Comparison of ENCODE assay signal across 12 cellular contexts in genomic region chrX:68695206-68695845, GRCh38. TPM values are rescaled to one million over a fixed set of nuclear protein-coding genes. Genes with fewer than 3 reads are reported as not detected.
DNase-seq lines count a peak whose midpoint lies in the region; ATAC-seq and TF ChIP-seq lines count a peak whose summit lies in the region.
"Had no signal": no experiment of that assay in that cellular context is flagged by ENCODE, and none has a peak within 500 bp of the region (broad histone marks: within the 10 kb centered on the region; RNA-seq: fewer than 3 reads in every experiment).

No MANE protein-coding gene starts in this region.

- WGBS in heart left ventricle, 4 donors = 42 to 68% (median 55%) methylated on average over 5 of the region's 5 CpGs
- no CpG with 5 or more reads among the region's 5 CpGs for WGBS in mesendoderm (ENCODE audit: extremely low coverage, insufficient coverage, low lambda C conversion rate)

- H3K27me3 ChIP-seq in heart left ventricle = no peaks in the 10 kb centered on the region
- no peaks in the 10 kb centered on the region for H3K27me3 ChIP-seq in mesendoderm (ENCODE audit: insufficient read depth, low read length, poor library complexity)
- no peaks in the 10 kb centered on the region for H3K27me3 ChIP-seq in upper lobe of right lung
- no peaks in the 10 kb centered on the region for H3K27me3 ChIP-seq in uterus
- H3K27me3 ChIP-seq: brain microvascular endothelial cell had no signal

- H3K27ac ChIP-seq in heart left ventricle (peak overlapping the region in 10 of 12 donors; percentile 60 to 92 (median 78)), mesendoderm (ENCODE audit: low read depth, low read length) (no peak overlapping the region), upper lobe of right lung (peak overlapping the region; percentile 55), uterus (peak overlapping the region in 1 of 2 donors; percentile 75)
- H3K27ac ChIP-seq: brain microvascular endothelial cell had no signal

- H2AK5ac ChIP-seq in mesendoderm (ENCODE audit: low read length) = no peak overlapping the region

- no peaks in the 10 kb centered on the region for H3K36me3 ChIP-seq in heart left ventricle
- no peaks in the 10 kb centered on the region for H3K36me3 ChIP-seq in mesendoderm (ENCODE audit: control insufficient read depth, insufficient read depth, low read length)
- H3K36me3 ChIP-seq in upper lobe of right lung = no peaks in the 10 kb centered on the region
- no peaks in the 10 kb centered on the region for H3K36me3 ChIP-seq in uterus
- H3K36me3 ChIP-seq: brain microvascular endothelial cell had no signal

- no peak overlapping the region for H3K18ac ChIP-seq in mesendoderm (ENCODE audit: low read length)

- no peak overlapping the region for H2BK15ac ChIP-seq in mesendoderm (replicated peaks; ENCODE audit: low read depth)

- H3K4me3 ChIP-seq in heart left ventricle (peak overlapping the region in 11 of 12 donors; percentile 43 to 84 (median 64)), mesendoderm (ENCODE audit: low read length) (no peak overlapping the region), upper lobe of right lung (peak overlapping the region; percentile 60), uterus (peak overlapping the region in 1 of 2 donors; percentile 9)

- H3K4me1 ChIP-seq in heart left ventricle (peaks cover 0 to 63% (median 14%) of the 10 kb centered on the region in 12 donors), mesendoderm (ENCODE audit: control insufficient read depth, low read depth, low read length) (peaks cover 2% of the 10 kb centered on the region), upper lobe of right lung (no peaks in the 10 kb centered on the region), uterus (no peaks in the 10 kb centered on the region)

- no peak overlapping the region for H4K8ac ChIP-seq in mesendoderm (ENCODE audit: low read depth, low read length)

- H3K4me1 Mint-ChIP-seq in dendritic cell treated with granulocyte-macrophage colony-stimulating factor and Interleukin-4, amounts not matched to agents 40 ng/mL and 50 ng/mL, for 4 days (ENCODE audit: low read depth) = peaks cover 51% of the 10 kb centered on the region

- H2BK5ac ChIP-seq in mesendoderm (ENCODE audit: low read length) = no peak overlapping the region

- no peak overlapping the region for H4K5ac ChIP-seq in mesendoderm (ENCODE audit: low read length)

- no peak overlapping the region for H3K4ac ChIP-seq in mesendoderm (ENCODE audit: low read depth, low read length)

- no peaks in the 10 kb centered on the region for H3K79me1 ChIP-seq in mesendoderm (ENCODE audit: low read length)

- no peaks in the 10 kb centered on the region for H3K27me3 Mint-ChIP-seq in dendritic cell treated with granulocyte-macrophage colony-stimulating factor and Interleukin-4, amounts not matched to agents 40 ng/mL and 50 ng/mL, for 4 days

- no peak overlapping the region for H2BK120ac ChIP-seq in mesendoderm (ENCODE audit: low read depth, low read length)

- DNase-seq in heart left ventricle (no peak), left cardiac atrium (no peak), mesendoderm (no peak), upper lobe of right lung (no peak), NCI-H748 (lab: John Stamatoyannopoulos, UW; ENCODE audit: unreplicated experiment) (no peak), uterus (no peak)
- DNase-seq: brain microvascular endothelial cell, DMS79 treated with DMSO at 0.1 percent for 48 hours, Karpas-422, NCI-H2227 treated with DMSO at 0.1 percent for 48 hours had no signal

- H3K4me2 ChIP-seq in mesendoderm (ENCODE audit: low read length) = no peak overlapping the region

- H3K9ac ChIP-seq in mesendoderm (ENCODE audit: low read length) = no peak overlapping the region

- H3K27ac Mint-ChIP-seq in dendritic cell treated with granulocyte-macrophage colony-stimulating factor and Interleukin-4, amounts not matched to agents 40 ng/mL and 50 ng/mL, for 4 days = peak overlapping the region; percentile 96

- H3K9me3 ChIP-seq in heart left ventricle = no peaks in the 10 kb centered on the region
- no peaks in the 10 kb centered on the region for H3K9me3 ChIP-seq in upper lobe of right lung
- no peaks in the 10 kb centered on the region for H3K9me3 ChIP-seq in uterus

- TF ChIP-seq CTCF in heart left ventricle (IDR thresholded peaks at IDR 0.05) (no peak), upper lobe of right lung (IDR thresholded peaks at IDR 0.05) (no peak), uterus (IDR thresholded peaks at IDR 0.05) (no peak)

- ATAC-seq in heart left ventricle (no peak), left cardiac atrium (no peak), upper lobe of right lung (no peak), GM21723 (IDR thresholded peaks at IDR 0.05; ENCODE audit: unreplicated experiment) (no peak)

- no peaks in the 10 kb centered on the region for H3K79me2 ChIP-seq in mesendoderm (ENCODE audit: control insufficient read depth, insufficient read depth, low read length)

- H3K23ac ChIP-seq in mesendoderm (ENCODE audit: low read length) = no peak overlapping the region

- peak overlapping the region; percentile 7 for H3K56ac ChIP-seq in mesendoderm (ENCODE audit: low read length)

- intact Hi-C loops in heart left ventricle (cut with DNase I) (no loop called here), left cardiac atrium (cut with DNase I) (no loop called here), upper lobe of right lung (cut with DNase I) (no loop called here), uterus (cut with DNase I; ENCODE audit: low total_unique reads) (no loop called here)
- intact Hi-C loops in dendritic cell treated with granulocyte-macrophage colony-stimulating factor and Interleukin-4, amounts not matched to agents 40 ng/mL and 50 ng/mL, for 4 days (cut with micrococcal nuclease) = loop anchor here (10.0 kb wide), 1 partner anchor 511 kb away; no protein-coding TSS in a partner anchor

- TF ChIP-seq POLR2A in heart left ventricle (IDR thresholded peaks at IDR 0.05) (no peak), uterus (IDR thresholded peaks at IDR 0.05) (no peak)

- peak overlapping the region; percentile 79 for H3K4me3 Mint-ChIP-seq in dendritic cell treated with granulocyte-macrophage colony-stimulating factor and Interleukin-4, amounts not matched to agents 40 ng/mL and 50 ng/mL, for 4 days

- peaks cover 34% of the 10 kb centered on the region for H3K36me3 Mint-ChIP-seq in dendritic cell treated with granulocyte-macrophage colony-stimulating factor and Interleukin-4, amounts not matched to agents 40 ng/mL and 50 ng/mL, for 4 days (ENCODE audit: low read depth)

- H3K9me3 Mint-ChIP-seq in dendritic cell treated with granulocyte-macrophage colony-stimulating factor and Interleukin-4, amounts not matched to agents 40 ng/mL and 50 ng/mL, for 4 days = no peaks in the 10 kb centered on the region

RNA-seq across cellular contexts. Expression of gene STARD8, which starts 47.9 kb away (rescaled TPM):
- total RNA-seq in heart left ventricle (10 to 100 TPM in 3 of 9 donors, 1 to 10 TPM in 6; 5.6 to 17.5 (median 7.1) TPM), left cardiac atrium (10 to 100 TPM; 13.2 to 15.2 TPM), upper lobe of right lung (39.4 TPM), uterus (10 to 100 TPM; 10.9 to 25.4 (median 17.2) TPM)
- 1 to 10 TPM; 4.2 to 6.5 TPM for polyA plus RNA-seq in heart left ventricle
- polyA plus RNA-seq in mesendoderm (2013, experiment 1 of 2) = 5.1 TPM
- 5.0 TPM for polyA plus RNA-seq in mesendoderm (2013, experiment 2 of 2)
